ENCODE assay signal across 8 cellular contexts in the genomic region with DNA sequence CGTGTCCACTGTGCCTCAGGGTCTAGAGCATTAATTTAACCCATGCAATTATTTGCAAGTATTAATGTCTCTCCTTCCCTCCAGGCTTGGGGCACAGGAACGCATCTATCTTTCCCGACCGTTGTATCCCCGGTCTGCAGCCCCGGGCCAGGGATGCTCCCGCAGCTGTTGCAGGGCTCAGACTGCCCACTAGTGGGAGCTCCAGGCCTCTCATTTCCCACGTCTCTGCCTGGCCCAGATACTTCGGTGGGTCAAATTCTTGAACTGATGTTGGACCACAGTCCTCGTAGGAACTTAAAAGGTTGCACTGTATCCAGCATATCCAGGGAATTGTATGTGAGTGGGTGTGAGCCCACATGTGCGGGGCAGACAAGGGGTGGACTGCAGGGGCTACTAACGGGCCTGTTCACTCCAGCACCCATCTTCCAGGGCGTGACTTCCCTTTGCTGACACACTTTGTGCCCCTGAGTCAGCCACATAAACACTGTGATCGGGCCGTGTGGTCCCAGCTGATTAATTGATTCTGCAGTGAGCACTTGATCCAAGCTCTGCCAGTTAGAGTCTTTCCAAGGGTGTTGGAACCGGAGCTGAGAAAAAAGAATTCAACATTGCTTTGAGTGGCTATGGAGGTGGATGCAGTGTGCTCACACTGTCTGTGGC.
DNase-seq lines count a peak whose midpoint lies in the region; ATAC-seq and TF ChIP-seq lines count a peak whose summit lies in the region.

No MANE protein-coding gene starts in this region.

- H3K4me2 ChIP-seq in Loucy (ENCODE audit: low read depth, low read length, poor library complexity, severe bottlenecking): no peak overlapping the region

- no peak overlapping the region for H3K4me3 Mint-ChIP-seq in activated CD4-positive, alpha-beta memory T cell treated with anti-CD3 and anti-CD28 coated beads, Interleukin-2, amount 10 ng/mL, durations not matched to agents 7 days and 5 days

- H3K27me3 Mint-ChIP-seq in activated CD4-positive, alpha-beta memory T cell treated with anti-CD3 and anti-CD28 coated beads, Interleukin-2, amount 10 ng/mL, durations not matched to agents 7 days and 5 days: no peaks in the 10 kb centered on the region

- no peaks in the 10 kb centered on the region for H3K79me2 ChIP-seq in Loucy (ENCODE audit: insufficient read depth, low read length)

- H3K9me3 Mint-ChIP-seq in activated CD4-positive, alpha-beta memory T cell treated with anti-CD3 and anti-CD28 coated beads, Interleukin-2, amount 10 ng/mL, durations not matched to agents 7 days and 5 days: peaks cover 6% of the 10 kb centered on the region

- no peaks in the 10 kb centered on the region for H3K4me1 Mint-ChIP-seq in activated CD4-positive, alpha-beta memory T cell treated with anti-CD3 and anti-CD28 coated beads, Interleukin-2, amount 10 ng/mL, durations not matched to agents 7 days and 5 days

- no peak for ATAC-seq in HG03108 (IDR thresholded peaks at IDR 0.05; ENCODE audit: unreplicated experiment)
- no peak for ATAC-seq in HG02678 (IDR thresholded peaks at IDR 0.05; ENCODE audit: unreplicated experiment)

- no peak overlapping the region for H3K27ac Mint-ChIP-seq in activated CD4-positive, alpha-beta memory T cell treated with anti-CD3 and anti-CD28 coated beads, Interleukin-2, amount 10 ng/mL, durations not matched to agents 7 days and 5 days

- TF ChIP-seq CTCF in GM10248 (IDR thresholded peaks at IDR 0.05; ENCODE audit: control extremely low read depth, extremely low read depth, low read depth, missing control alignments) (peak; percentile 78), Loucy (conservative IDR thresholded peaks at IDR 0.05; ENCODE audit: low read length) (peak; percentile 94), fibroblast of pulmonary artery (IDR thresholded peaks at IDR 0.05; ENCODE audit: low read length, missing control alignments) (peak; percentile 61)

- no peak overlapping the region for H3K4me3 ChIP-seq in Loucy (ENCODE audit: low read length, poor library complexity, severe bottlenecking)
- H3K4me3 ChIP-seq in fibroblast of pulmonary artery (replicated peaks; ENCODE audit: low read depth, low read length): no peak overlapping the region

- no peaks in the 10 kb centered on the region for H3K9me3 ChIP-seq in Loucy (ENCODE audit: insufficient read depth, low read depth, low read length)

- CTCF ChIA-PET in GM10248 (lab: Yijun Ruan, JAX): interaction anchor here (0.8 to 2.2 kb wide), 11 partner anchors 8 to 1279 kb away, joined by 3 to 12 read pairs (median 4); no protein-coding TSS in a partner anchor
- CTCF ChIA-PET in activated CD4-positive, alpha-beta memory T cell treated with anti-CD3 and anti-CD28 coated beads, Interleukin-2, amount 10 ng/mL, durations not matched to agents 7 days and 5 days (lab: Charles Lee): interaction anchor here (0.6 to 1.3 kb wide), 3 partner anchors 18 to 625 kb away, joined by 3 to 4 read pairs (median 3); no protein-coding TSS in a partner anchor

- H2AFZ ChIP-seq in Loucy (ENCODE audit: low read length): no peak overlapping the region

- H3K9ac ChIP-seq in Loucy (ENCODE audit: low read depth, low read length, poor library complexity, severe bottlenecking): no peak overlapping the region

- peak; percentile 67 for DNase-seq in GM10248 (ENCODE audit: extremely low spot score)
- peak; percentile 52 for DNase-seq in activated CD4-positive, alpha-beta memory T cell treated with anti-CD3 and anti-CD28 coated beads, Interleukin-2, amount 10 ng/mL, durations not matched to agents 7 days and 5 days
- peak; percentile 24 for DNase-seq in fibroblast of pulmonary artery (ENCODE audit: low read depth)
- DNase-seq in stimulated activated CD4-positive, alpha-beta T cell treated with anti-CD3 and anti-CD28 coated beads, Interleukin-2, amount 100 ng/mL, for 24 hours: peak; percentile 55 to 72
- no peak for DNase-seq in globus pallidus (ENCODE audit: low spot score)

- no peaks in the 10 kb centered on the region for H3K27me3 ChIP-seq in Loucy (ENCODE audit: insufficient read depth, low read length, poor library complexity, severe bottlenecking)

- POLR2A ChIA-PET in GM10248 (lab: Yijun Ruan, JAX): no interaction called here
- POLR2A ChIA-PET in activated CD4-positive, alpha-beta memory T cell treated with anti-CD3 and anti-CD28 coated beads, Interleukin-2, amount 10 ng/mL, durations not matched to agents 7 days and 5 days (lab: Charles Lee): no interaction called here

- H3K9me2 ChIP-seq in Loucy (replicated peaks; ENCODE audit: low read depth, low read length): no peaks in the 10 kb centered on the region

- no peaks in the 10 kb centered on the region for H3K36me3 ChIP-seq in Loucy (ENCODE audit: insufficient read depth, low read length)

- H3F3A ChIP-seq in Loucy (ENCODE audit: low read depth): no peaks in the 10 kb centered on the region

- H3K4me1 ChIP-seq in Loucy (ENCODE audit: insufficient read depth, low read length, poor library complexity, severe bottlenecking): no peaks in the 10 kb centered on the region

- H4K20me1 ChIP-seq in Loucy (ENCODE audit: insufficient read depth, low read length, poor library complexity, severe bottlenecking): no peaks in the 10 kb centered on the region

- H3K36me3 Mint-ChIP-seq in activated CD4-positive, alpha-beta memory T cell treated with anti-CD3 and anti-CD28 coated beads, Interleukin-2, amount 10 ng/mL, durations not matched to agents 7 days and 5 days (ENCODE audit: low read depth): no peaks in the 10 kb centered on the region
